ENCODE assay signal across 23 cellular contexts in genomic region chr4:110357521-110357920, GRCh38.
"Had no signal": no experiment of that assay in that cellular context is flagged by ENCODE, and none has a peak within 500 bp of the region (broad histone marks: within the 10 kb centered on the region; RNA-seq: fewer than 3 reads in every experiment).

No MANE protein-coding gene starts in this region.

- H3K27me3 ChIP-seq: adrenal gland, cardiac muscle cell, SJSA1 had no signal

- H3K36me3 ChIP-seq: adrenal gland, cardiac muscle cell, SJSA1 had no signal

- H3K27ac Mint-ChIP-seq: activated naive CD8-positive, alpha-beta T cell treated with anti-CD3 and anti-CD28 coated beads, Interleukin-2, amount 10 ng/mL, durations not matched to agents 7 days and 5 days; brain; T-helper 1 cell treated with Interleukin-12 subunit alpha and Interleukin-12 subunit beta and Interleukin-4 antibody, amounts not matched to agents 30 μg/mL and 1 μg/mL, for 36 hours; WTC11 had no signal

- H3K9me3 Mint-ChIP-seq: activated naive CD8-positive, alpha-beta T cell treated with anti-CD3 and anti-CD28 coated beads, Interleukin-2, amount 10 ng/mL, durations not matched to agents 7 days and 5 days; activated T-cell treated with anti-CD3 and anti-CD28 coated beads, Interleukin-2, amount 50 U/mL, for 4 hours; brain; T-helper 1 cell treated with Interleukin-12 subunit alpha and Interleukin-12 subunit beta and Interleukin-4 antibody, amounts not matched to agents 30 μg/mL and 1 μg/mL, for 36 hours; WTC11 had no signal

- H3K4me1 ChIP-seq: adrenal gland had no signal

- H3K4me3 ChIP-seq: adrenal gland, cardiac muscle cell, SJSA1 had no signal

- H3K27ac ChIP-seq: adrenal gland, cardiac muscle cell, SJSA1 had no signal

- ATAC-seq: activated T-cell treated with anti-CD3 and anti-CD28 coated beads, Interleukin-2, amount 50 U/mL, for 4 hours; WTC11 had no signal

- H3K4me1 Mint-ChIP-seq: brain, WTC11 had no signal

- H3K36me3 Mint-ChIP-seq: activated naive CD8-positive, alpha-beta T cell treated with anti-CD3 and anti-CD28 coated beads, Interleukin-2, amount 10 ng/mL, durations not matched to agents 7 days and 5 days; brain; WTC11 had no signal

- H3K9me3 ChIP-seq: adrenal gland, SJSA1 had no signal

- H3K4me3 Mint-ChIP-seq: activated naive CD8-positive, alpha-beta T cell treated with anti-CD3 and anti-CD28 coated beads, Interleukin-2, amount 10 ng/mL, durations not matched to agents 7 days and 5 days; activated T-cell treated with anti-CD3 and anti-CD28 coated beads, Interleukin-2, amount 50 U/mL, for 4 hours; brain; T-helper 1 cell treated with Interleukin-12 subunit alpha and Interleukin-12 subunit beta and Interleukin-4 antibody, amounts not matched to agents 30 μg/mL and 1 μg/mL, for 36 hours; WTC11 had no signal

- DNase-seq: activated CD4-positive, alpha-beta T cell treated with anti-CD3 and anti-CD28 coated beads for 48 hours; activated CD4-positive, alpha-beta T cell treated with anti-CD3 and anti-CD28 coated beads, Interleukin-2, amount 50 U/mL, for 4 hours; activated CD4-positive, CD25-positive, alpha-beta regulatory T cell treated with anti-CD3 and anti-CD28 coated beads, Interleukin-2, amount 50 U/mL, for 72 hours; activated effector memory CD4-positive, alpha-beta T cell treated with anti-CD3 and anti-CD28 coated beads, Interleukin-2, amount 50 U/mL, for 16 hours; activated naive CD4-positive, alpha-beta T cell treated with anti-CD3 and anti-CD28 coated beads, Interleukin-2, amount 50 U/mL, for 16 hours; activated naive CD8-positive, alpha-beta T cell treated with anti-CD3 and anti-CD28 coated beads, Interleukin-2, amount 10 ng/mL, durations not matched to agents 7 days and 5 days; activated T-cell treated with anti-CD3 and anti-CD28 coated beads, Interleukin-2, amount 50 U/mL, for 4 hours; adrenal gland; MM.1S; NCI-H1092 treated with DMSO at 0.1 percent for 48 hours; NCI-H1417 treated with DMSO at 0.1 percent for 48 hours; NCI-H1694; NCI-H2029; NCI-H345; NCI-H510A; NCI-H526 treated with DMSO at 0.1 percent for 48 hours; NCI-H82; SHP77 had no signal
